8 cellular contexts compared by ENCODE assay signal in the genomic region with DNA sequence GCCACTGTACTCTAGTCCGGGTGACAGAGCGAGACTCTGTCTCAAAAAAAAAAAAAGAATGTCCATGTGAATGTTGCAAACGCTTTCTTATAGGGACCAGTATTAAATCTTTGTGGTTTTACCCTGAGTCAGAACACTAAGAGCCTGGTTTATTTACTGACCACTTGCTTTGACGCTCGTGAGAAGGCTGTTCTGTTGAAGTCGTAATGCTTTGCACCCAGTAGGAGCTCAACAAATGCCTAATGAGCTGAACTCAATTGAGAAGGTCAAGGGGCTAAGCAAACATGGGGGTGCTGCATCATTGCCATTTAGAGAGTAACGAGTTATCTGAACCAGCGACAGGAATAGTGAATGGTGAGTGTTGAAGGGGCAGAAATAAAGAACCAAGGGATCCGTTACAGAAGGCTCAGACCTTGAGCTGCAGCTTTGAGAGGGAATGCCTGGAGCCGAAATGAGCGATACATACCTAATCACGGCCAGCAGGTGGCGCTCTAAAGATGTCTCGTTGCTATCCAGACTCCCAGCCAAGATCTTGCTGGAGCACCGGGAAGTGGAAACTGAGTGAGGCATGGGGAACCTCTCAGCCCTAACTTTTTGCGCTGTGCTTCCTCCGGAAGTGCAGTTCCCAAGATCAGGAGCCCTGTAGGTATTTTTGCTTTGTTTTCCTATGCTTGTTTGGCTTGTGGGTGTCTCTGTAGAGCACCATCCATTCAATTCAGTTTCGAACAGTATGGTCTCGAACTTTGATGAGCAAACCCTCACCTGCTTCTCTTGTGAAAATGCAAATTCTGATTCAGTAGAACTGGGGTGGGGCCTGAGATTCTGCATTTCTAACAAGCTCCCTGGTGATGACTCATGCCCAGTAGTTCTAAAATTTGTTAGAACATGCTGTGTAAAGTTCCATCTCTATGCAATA. TPM values are rescaled to one million over a fixed set of nuclear protein-coding genes. Genes with fewer than 3 reads are reported as not detected.
DNase-seq lines count a peak whose midpoint lies in the region; ATAC-seq and TF ChIP-seq lines count a peak whose summit lies in the region.

No MANE protein-coding gene starts in this region.

- no peaks in the 10 kb centered on the region for H3K36me3 Mint-ChIP-seq in activated naive CD8-positive, alpha-beta T cell treated with anti-CD3 and anti-CD28 coated beads for 36 hours
- no peaks in the 10 kb centered on the region for H3K36me3 Mint-ChIP-seq in type B pancreatic cell

- H3K27ac Mint-ChIP-seq in activated naive CD8-positive, alpha-beta T cell treated with anti-CD3 and anti-CD28 coated beads for 36 hours, result no peak overlapping the region
- H3K27ac Mint-ChIP-seq in type B pancreatic cell, result no peak overlapping the region

- H3K4me1 Mint-ChIP-seq in activated naive CD8-positive, alpha-beta T cell treated with anti-CD3 and anti-CD28 coated beads for 36 hours, result peaks cover 16% of the 10 kb centered on the region
- peaks cover 5% of the 10 kb centered on the region for H3K4me1 Mint-ChIP-seq in type B pancreatic cell (ENCODE audit: unreplicated experiment)

- ATAC-seq in Right ventricle myocardium inferior (peak; percentile 93), HG03025 (IDR thresholded peaks at IDR 0.05; ENCODE audit: low FRiP score, unreplicated experiment) (no peak)

- no peaks in the 10 kb centered on the region for H3K9me3 Mint-ChIP-seq in activated naive CD8-positive, alpha-beta T cell treated with anti-CD3 and anti-CD28 coated beads for 36 hours
- H3K9me3 Mint-ChIP-seq in type B pancreatic cell, result no peaks in the 10 kb centered on the region

- H3K27me3 Mint-ChIP-seq in activated naive CD8-positive, alpha-beta T cell treated with anti-CD3 and anti-CD28 coated beads for 36 hours, result peaks cover 26% of the 10 kb centered on the region
- H3K27me3 Mint-ChIP-seq in type B pancreatic cell, result peaks cover 6% of the 10 kb centered on the region

- DNase-seq in GDM1 (lab: John Stamatoyannopoulos, UW), result peak; percentile 70
- DNase-seq in NCI-H1092 treated with DMSO at 0.1 percent for 48 hours (lab: John Stamatoyannopoulos, UW), result peak; percentile 73
- peak; percentile 11 for DNase-seq in SKM-1 treated with dmso at 0.1 percent for 144 hours (lab: John Stamatoyannopoulos, UW; ENCODE audit: unreplicated experiment)
- peak; percentile 69 for DNase-seq in activated naive CD8-positive, alpha-beta T cell treated with anti-CD3 and anti-CD28 coated beads for 36 hours
- DNase-seq in Right ventricle myocardium inferior (ENCODE audit: missing footprints), result peak; percentile 89
- peak; percentile 88 for DNase-seq in pons (ENCODE audit: low spot score)
- peak; percentile 88 for DNase-seq in type B pancreatic cell (ENCODE audit: extremely low spot score, unreplicated experiment)

- H3K4me3 Mint-ChIP-seq in activated naive CD8-positive, alpha-beta T cell treated with anti-CD3 and anti-CD28 coated beads for 36 hours, result no peak overlapping the region
- no peak overlapping the region for H3K4me3 Mint-ChIP-seq in type B pancreatic cell

- intact Hi-C loops in Right ventricle myocardium inferior (cut with DNase I), result loop anchor here (2.0 kb wide), 2 partner anchors 335 to 377 kb away; partner anchors contain the start of gene CCDC42

- peak; percentile 90 for TF ChIP-seq CTCF in type B pancreatic cell (conservative IDR thresholded peaks at IDR 0.05)

RNA-seq across cellular contexts. Expression of gene RNF222, which starts 12.6 kb away (rescaled TPM):
- total RNA-seq in activated naive CD8-positive, alpha-beta T cell treated with anti-CD3 and anti-CD28 coated beads for 36 hours, result under 1 TPM; 0.14 to 0.22 TPM
- not detected for total RNA-seq in Right ventricle myocardium inferior
- total RNA-seq in type B pancreatic cell (ENCODE audit: low replicate concordance), result 0.24 and 1.1 TPM in 2 replicates

RNA-seq across cellular contexts. Expression of gene NDEL1, which starts 25.5 kb away (rescaled TPM):
- total RNA-seq in activated naive CD8-positive, alpha-beta T cell treated with anti-CD3 and anti-CD28 coated beads for 36 hours, result 10 to 100 TPM; 37.5 to 47.8 TPM
- total RNA-seq in Right ventricle myocardium inferior (29.2 TPM), type B pancreatic cell (ENCODE audit: low replicate concordance) (51.4 and 77.9 TPM in 2 replicates)

RNA-seq across cellular contexts. Expression of gene RPL26, which starts 27.2 kb away (rescaled TPM):
- total RNA-seq in activated naive CD8-positive, alpha-beta T cell treated with anti-CD3 and anti-CD28 coated beads for 36 hours, result 1,000 to 10,000 TPM; 2,835 to 2,863 TPM
- total RNA-seq in Right ventricle myocardium inferior (1,104 TPM), type B pancreatic cell (ENCODE audit: low replicate concordance) (2,046 and 2,187 TPM in 2 replicates)

Comparison
In these comparisons a context has a peak if more than half of its experiments do, and no peak if none do; other contexts are left out.
1. DNase-seq: peak in every context shown above with its lines; median percentile 89 in Right ventricle myocardium inferior; 88 in pons; 88 in type B pancreatic cell; 73 in NCI-H1092 treated with DMSO at 0.1 percent for 48 hours; 70 in GDM1; 69 in activated naive CD8-positive, alpha-beta T cell treated with anti-CD3 and anti-CD28 coated beads for 36 hours; 11 in SKM-1 treated with dmso at 0.1 percent for 144 hours.